In genomic region chr15:99014803-99015676, GRCh38 we compare ENCODE assay signal across 9 cellular contexts. TPM values are rescaled to one million over a fixed set of nuclear protein-coding genes. Genes with fewer than 3 reads are reported as not detected.
DNase-seq lines count a peak whose midpoint lies in the region; ATAC-seq and TF ChIP-seq lines count a peak whose summit lies in the region.
"Had no signal": no experiment of that assay in that cellular context is flagged by ENCODE, and none has a peak within 500 bp of the region (broad histone marks: within the 10 kb centered on the region; RNA-seq: fewer than 3 reads in every experiment).

No MANE protein-coding gene starts in this region.

- H3K9ac ChIP-seq in neuronal stem cell (ENCODE audit: low read depth, low read length, poor library complexity), result peak overlapping the region; percentile 72

- peak overlapping the region; percentile 53 for H2BK5ac ChIP-seq in neuronal stem cell (ENCODE audit: low read length)

- H2BK120ac ChIP-seq in neuronal stem cell (ENCODE audit: low read depth, low read length), result peak overlapping the region; percentile 54

- H4K91ac ChIP-seq in neuronal stem cell (ENCODE audit: low read depth, low read length, poor library complexity), result no peak overlapping the region

- H3K4me3 ChIP-seq in fibroblast of the aortic adventitia (ENCODE audit: low read depth, low read length) (peak overlapping the region; percentile 57), neuronal stem cell (ENCODE audit: low read length in 2 of 2) (peak overlapping the region; percentile 50 to 82)

- H3K18ac ChIP-seq in neuronal stem cell (ENCODE audit: low read length), result peak overlapping the region; percentile 33

- H3K27me3 ChIP-seq in neuronal stem cell (ENCODE audit: control insufficient read depth in 3 of 3, insufficient read depth in 3 of 3, low read depth in 1 of 3, low read length in 3 of 3), result peaks cover 0 to 36% (median 8%) of the 10 kb centered on the region in 3 experiments

- peak; percentile 40 for DNase-seq in A172 (ENCODE audit: low spot score)
- peak; percentile 16 to 33 for DNase-seq in NCI-H1930 (lab: John Stamatoyannopoulos, UW)
- DNase-seq in activated CD8-positive, alpha-beta memory T cell treated with anti-CD3 and anti-CD28 coated beads, Interleukin-2, amount 50 U/mL, for 4 hours, result peak; percentile 25
- peak; percentile 24 for DNase-seq in fibroblast of the aortic adventitia (ENCODE audit: low read depth)
- peak; percentile 78 for DNase-seq in neuronal stem cell (ENCODE audit: low spot score)
- DNase-seq in hippocampal formation (lab: John Stamatoyannopoulos, UW), result no peak

- H3K79me1 ChIP-seq in neuronal stem cell (ENCODE audit: low read depth, low read length), result no peaks in the 10 kb centered on the region

- H3K14ac ChIP-seq in neuronal stem cell (ENCODE audit: low read length), result peak overlapping the region; percentile 56

- peak overlapping the region; percentile 98 for H2AFZ ChIP-seq in neuronal stem cell (ENCODE audit: low read length)

- peak overlapping the region; percentile 85 for H2BK15ac ChIP-seq in neuronal stem cell (ENCODE audit: low read length)

- no CpG with 5 or more reads among the region's 92 CpGs for WGBS in neuronal stem cell (ENCODE audit: extremely low coverage in 2 of 2, insufficient read length in 2 of 2, insufficient replicate concordance in 1 of 2), 2 donors

- H2BK12ac ChIP-seq in neuronal stem cell (ENCODE audit: low read length), result peak overlapping the region; percentile 73

- H3K4me1 ChIP-seq in neuronal stem cell (ENCODE audit: control insufficient read depth in 2 of 2, insufficient read depth in 1 of 2, low read depth in 1 of 2, low read length in 2 of 2), result peaks cover 3% of the 10 kb centered on the region in 2 donors

- no peaks in the 10 kb centered on the region for H3K9me3 ChIP-seq in neuronal stem cell (replicated peaks in 1 of 2; ENCODE audit: control insufficient read depth in 2 of 2, insufficient read depth in 1 of 2, low read depth in 1 of 2, low read length in 2 of 2)

- H3K4ac ChIP-seq in neuronal stem cell (ENCODE audit: low read length), result peak overlapping the region; percentile 38

- peak overlapping the region; percentile 20 for H4K8ac ChIP-seq in neuronal stem cell (ENCODE audit: low read depth, low read length)

- H3K23ac ChIP-seq in neuronal stem cell (ENCODE audit: low read depth, low read length, poor library complexity), result no peak overlapping the region

- ATAC-seq in GM18499 (IDR thresholded peaks at IDR 0.05; ENCODE audit: insufficient read depth, unreplicated experiment), result peak; percentile 62
- ATAC-seq in HG02759 (IDR thresholded peaks at IDR 0.05; ENCODE audit: unreplicated experiment), result peak; percentile 92

- H3K36me3 ChIP-seq in neuronal stem cell (replicated peaks in 1 of 2; ENCODE audit: control insufficient read depth in 2 of 2, insufficient read depth in 2 of 2, low read length in 2 of 2), result no peaks in the 10 kb centered on the region

- peak overlapping the region; percentile 89 for H3K4me2 ChIP-seq in neuronal stem cell (ENCODE audit: insufficient read depth, low read length, poor library complexity, severe bottlenecking)

- peak overlapping the region; percentile 46 for H2AK5ac ChIP-seq in neuronal stem cell (ENCODE audit: low read depth, low read length)

- no peak for TF ChIP-seq CTCF in fibroblast of the aortic adventitia (IDR thresholded peaks at IDR 0.05; ENCODE audit: insufficient read depth, low read length)

- H3K27ac ChIP-seq in neuronal stem cell (replicated peaks; ENCODE audit: low read length), result peak overlapping the region; percentile 66

RNA-seq across cellular contexts. Expression of gene PGPEP1L, which starts 7.4 kb away (rescaled TPM):
- total RNA-seq in A172 (2014; rRNA removed; shearing (Covaris generic)), result not detected in 2 replicates
- not detected in 2 replicates for total RNA-seq in fibroblast of the aortic adventitia (ENCODE audit: low replicate concordance)
- polyA plus RNA-seq in neuronal stem cell (2013, experiment 1 of 2), result not detected
- polyA plus RNA-seq in neuronal stem cell (2013, experiment 2 of 2), result not detected
- total RNA-seq: subcutaneous adipose tissue had no signal

Comparison
In these comparisons a context has a peak if more than half of its experiments do, and no peak if none do; other contexts are left out.
1. DNase-seq: peak in A172 (single experiment), NCI-H1930 (2 of 2), activated CD8-positive, alpha-beta memory T cell treated with anti-CD3 and anti-CD28 coated beads, Interleukin-2, amount 50 U/mL, for 4 hours (single experiment), fibroblast of the aortic adventitia (single experiment) and neuronal stem cell (single experiment); none in hippocampal formation (0 of 2).